Comparison of ENCODE assay signal across 15 cellular contexts in the genomic region with DNA sequence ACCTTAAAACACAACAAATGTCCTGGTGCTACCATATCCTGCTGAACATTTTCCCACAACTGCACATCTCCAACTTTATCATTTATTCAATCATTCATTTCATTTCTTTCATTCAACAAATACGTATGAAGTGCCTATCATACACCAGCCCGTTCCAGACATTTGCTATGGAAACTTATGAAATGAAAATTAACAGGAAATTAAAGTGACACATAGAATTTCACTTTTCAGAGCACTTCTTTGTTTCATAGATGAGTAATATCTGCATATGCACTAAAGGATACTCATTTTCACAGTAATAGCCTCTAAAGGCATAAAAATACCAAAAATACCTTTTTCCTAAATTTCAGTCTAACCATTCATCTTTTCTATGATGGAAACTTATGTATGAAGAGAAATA.
"Had no signal": no experiment of that assay in that cellular context is flagged by ENCODE, and none has a peak within 500 bp of the region (broad histone marks: within the 10 kb centered on the region; RNA-seq: fewer than 3 reads in every experiment).

No MANE protein-coding gene starts in this region.

- H3K9me3 Mint-ChIP-seq: endodermal cell; natural killer cell; stimulated activated naive B cell treated with anti-CD40 and anti-IgM and Interleukin-4, amounts not matched to agents 10 μg/mL and 1 μg/mL and 100 μg/mL, for 72 hours; T-helper 1 cell treated with Interleukin-12 subunit alpha and Interleukin-12 subunit beta and Interleukin-4 antibody, amounts not matched to agents 30 μg/mL and 1 μg/mL, for 36 hours had no signal

- H3K27me3 ChIP-seq: dorsolateral prefrontal cortex, neutrophil, suprapubic skin had no signal

- H3K4me3 Mint-ChIP-seq: endodermal cell; natural killer cell; stimulated activated naive B cell treated with anti-CD40 and anti-IgM and Interleukin-4, amounts not matched to agents 10 μg/mL and 1 μg/mL and 100 μg/mL, for 72 hours; T-helper 1 cell treated with Interleukin-12 subunit alpha and Interleukin-12 subunit beta and Interleukin-4 antibody, amounts not matched to agents 30 μg/mL and 1 μg/mL, for 36 hours had no signal

- H3K27ac ChIP-seq: neutrophil, parathyroid adenoma, suprapubic skin had no signal

- H3K27ac Mint-ChIP-seq: endodermal cell; natural killer cell; stimulated activated naive B cell treated with anti-CD40 and anti-IgM and Interleukin-4, amounts not matched to agents 10 μg/mL and 1 μg/mL and 100 μg/mL, for 72 hours; T-helper 1 cell treated with Interleukin-12 subunit alpha and Interleukin-12 subunit beta and Interleukin-4 antibody, amounts not matched to agents 30 μg/mL and 1 μg/mL, for 36 hours had no signal

- DNase-seq: activated CD4-positive, alpha-beta T cell treated with anti-CD3 and anti-CD28 coated beads, Interleukin-2, amount 50 U/mL, for 4 hours; activated naive CD4-positive, alpha-beta T cell treated with anti-CD3 and anti-CD28 coated beads, Interleukin-2, amount 50 U/mL, for 16 hours; dorsolateral prefrontal cortex; endodermal cell; mesendoderm; natural killer cell; retina; RPMI8226; stimulated activated CD4-positive, alpha-beta T cell treated with anti-CD3 and anti-CD28 coated beads, Interleukin-2, amount 100 ng/mL, for 48 hours; stimulated activated naive B cell treated with anti-CD40 and anti-IgM and Interleukin-4, amounts not matched to agents 10 μg/mL and 1 μg/mL and 100 μg/mL, for 72 hours; trophoblast cell had no signal

- H3K36me3 Mint-ChIP-seq: natural killer cell had no signal

- H3K27me3 Mint-ChIP-seq: stimulated activated naive B cell treated with anti-CD40 and anti-IgM and Interleukin-4, amounts not matched to agents 10 μg/mL and 1 μg/mL and 100 μg/mL, for 72 hours had no signal

- H3K4me3 ChIP-seq: dorsolateral prefrontal cortex, suprapubic skin had no signal

- ATAC-seq: natural killer cell; stimulated activated naive B cell treated with anti-CD40 and anti-IgM and Interleukin-4, amounts not matched to agents 10 μg/mL and 1 μg/mL and 100 μg/mL, for 72 hours had no signal

- H3K9me3 ChIP-seq: neutrophil, suprapubic skin had no signal

- H3K4me1 ChIP-seq: parathyroid adenoma, suprapubic skin had no signal
